Comparison of ENCODE assay signal across 7 cellular contexts in genomic region chr22:19942071-19942885, GRCh38. TPM values are rescaled to one million over a fixed set of nuclear protein-coding genes. Genes with fewer than 3 reads are reported as not detected.
DNase-seq lines count a peak whose midpoint lies in the region; ATAC-seq and TF ChIP-seq lines count a peak whose summit lies in the region.

No MANE protein-coding gene starts in this region.

- H3K27ac Mint-ChIP-seq in activated T-cell treated with anti-CD3 and anti-CD28 coated beads, Interleukin-2, amount 50 U/mL, for 72 hours = peak overlapping the region; percentile 98

- no peaks in the 10 kb centered on the region for H3K9me3 Mint-ChIP-seq in activated T-cell treated with anti-CD3 and anti-CD28 coated beads, Interleukin-2, amount 50 U/mL, for 72 hours

- TF ChIP-seq CTCF in omental fat pad (IDR thresholded peaks at IDR 0.05) = no peak

- H3K36me3 Mint-ChIP-seq in activated T-cell treated with anti-CD3 and anti-CD28 coated beads, Interleukin-2, amount 50 U/mL, for 72 hours (ENCODE audit: insufficient read depth in 2 of 2) = peaks cover 3 to 16% of the 10 kb centered on the region in 2 donors

- no peaks in the 10 kb centered on the region for H3K9me3 ChIP-seq in KOPT-K1 (ENCODE audit: insufficient read depth, low read length, poor library complexity, severe bottlenecking)

- H3K27me3 Mint-ChIP-seq in activated T-cell treated with anti-CD3 and anti-CD28 coated beads, Interleukin-2, amount 50 U/mL, for 72 hours (ENCODE audit: low read depth) = no peaks in the 10 kb centered on the region

- ATAC-seq in activated T-cell treated with anti-CD3 and anti-CD28 coated beads, Interleukin-2, amount 50 U/mL, for 72 hours (replicated peaks in 1 of 2) = peak in 1 of 2 donors; percentile 34
- peak; percentile 64 for ATAC-seq in omental fat pad (ENCODE audit: low FRiP score)
- no peak for ATAC-seq in GM18873 (IDR thresholded peaks at IDR 0.05; ENCODE audit: low FRiP score, unreplicated experiment)
- ATAC-seq in GM19351 (IDR thresholded peaks at IDR 0.05; ENCODE audit: unreplicated experiment) = no peak

- peaks cover 41% of the 10 kb centered on the region for H3K4me1 Mint-ChIP-seq in activated T-cell treated with anti-CD3 and anti-CD28 coated beads, Interleukin-2, amount 50 U/mL, for 72 hours (ENCODE audit: low read depth)

- peak; percentile 57 for DNase-seq in GM04503 (ENCODE audit: low read depth)
- DNase-seq in activated T-cell treated with anti-CD3 and anti-CD28 coated beads, Interleukin-2, amount 50 U/mL, for 72 hours = peak in 1 of 2 donors; percentile 15
- peak; percentile 60 for DNase-seq in germinal center (ENCODE audit: low spot score)
- DNase-seq in omental fat pad (ENCODE audit: low spot score) = no peak

- H3K27ac ChIP-seq in KOPT-K1 (ENCODE audit: low read depth, low read length, poor library complexity, severe bottlenecking) = peak overlapping the region; percentile 91

- H3K4me3 Mint-ChIP-seq in activated T-cell treated with anti-CD3 and anti-CD28 coated beads, Interleukin-2, amount 50 U/mL, for 72 hours = peak overlapping the region; percentile 97

- H3K36me3 ChIP-seq in KOPT-K1 (ENCODE audit: insufficient read depth, low read length) = peaks cover 11% of the 10 kb centered on the region

RNA-seq across cellular contexts. Expression of gene TXNRD2, which starts 0.7 kb away (rescaled TPM):
- 10 to 100 TPM; 21.3 to 23.4 TPM for total RNA-seq in activated T-cell treated with anti-CD3 and anti-CD28 coated beads, Interleukin-2, amount 50 U/mL, for 72 hours
- total RNA-seq in omental fat pad = 10 to 100 TPM; 10.1 to 24.4 (median 15.1) TPM

RNA-seq across cellular contexts. Expression of gene COMT, which starts 0.7 kb away (rescaled TPM):
- total RNA-seq in activated T-cell treated with anti-CD3 and anti-CD28 coated beads, Interleukin-2, amount 50 U/mL, for 72 hours = 100 to 1,000 TPM in 1 of 2 donors, 10 to 100 TPM in 1; 97.4 to 101 TPM
- total RNA-seq in omental fat pad = 100 to 1,000 TPM; 166 to 214 (median 180) TPM
